Comparison of ENCODE assay signal across 15 cellular contexts in genomic region chr2:26558271-26559043, GRCh38.
A peak's percentile ranks its signal among the peaks of the same experiment; 100 is the strongest.
DNase-seq lines count a peak whose midpoint lies in the region; ATAC-seq and TF ChIP-seq lines count a peak whose summit lies in the region.
"Had no signal": no experiment of that assay in that cellular context is flagged by ENCODE, and none has a peak within 500 bp of the region (broad histone marks: within the 10 kb centered on the region; RNA-seq: fewer than 3 reads in every experiment).

No MANE protein-coding gene starts in this region.

- TF ChIP-seq CTCF in WERI-Rb-1 (IDR thresholded peaks at IDR 0.05; ENCODE audit: low read depth, low read length), result no peak
- no peak for TF ChIP-seq CTCF in upper lobe of left lung (IDR thresholded peaks at IDR 0.05)

- H3K36me3 ChIP-seq in WERI-Rb-1, result no peaks in the 10 kb centered on the region
- no peaks in the 10 kb centered on the region for H3K36me3 ChIP-seq in iPS-18a (ENCODE audit: control insufficient read depth, low read depth, low read length)
- H3K36me3 ChIP-seq in upper lobe of left lung, result no peaks in the 10 kb centered on the region

- ATAC-seq in upper lobe of left lung (ENCODE audit: low FRiP score in 2 of 2), result no peak
- ATAC-seq in HG02642 (IDR thresholded peaks at IDR 0.05; ENCODE audit: poor library complexity, unreplicated experiment), result no peak

- H3K9me3 ChIP-seq in WERI-Rb-1 (ENCODE audit: severe bottlenecking) (no peaks in the 10 kb centered on the region), iPS-18a (ENCODE audit: control insufficient read depth, low read depth, low read length) (no peaks in the 10 kb centered on the region), upper lobe of left lung (no peaks in the 10 kb centered on the region)

- H3K4me3 ChIP-seq in WERI-Rb-1 (ENCODE audit: low read depth, low read length) (peak overlapping the region; percentile 27), iPS-18a (ENCODE audit: low read length) (peak overlapping the region; percentile 9), upper lobe of left lung (no peak overlapping the region)

- H3K27ac ChIP-seq in WERI-Rb-1 (no peak overlapping the region), iPS-18a (ENCODE audit: low read length) (no peak overlapping the region), upper lobe of left lung (no peak overlapping the region)
- H3K27ac ChIP-seq: parathyroid adenoma had no signal

- no peaks in the 10 kb centered on the region for H3K27me3 ChIP-seq in WERI-Rb-1 (ENCODE audit: insufficient read depth, low read depth, severe bottlenecking)
- H3K27me3 ChIP-seq in iPS-18a (ENCODE audit: control insufficient read depth, insufficient read depth, low read length), result peaks cover 21% of the 10 kb centered on the region
- peaks cover 0 to 18% (median 11%) of the 10 kb centered on the region in 4 donors for H3K27me3 ChIP-seq in upper lobe of left lung

- 29 to 35% methylated on average over 4 to 27 of the region's 27 CpGs for WGBS in upper lobe of left lung, 2 donors

- DNase-seq in activated effector memory CD4-positive, alpha-beta T cell treated with anti-CD3 and anti-CD28 coated beads, Interleukin-2, amount 50 U/mL, for 16 hours, result peak; percentile 59
- DNase-seq in activated effector memory CD4-positive, alpha-beta T cell treated with Interleukin-2 at 50 U/mL for 16 hours, result no peak
- peak; percentile 81 for DNase-seq in WERI-Rb-1
- DNase-seq in upper lobe of left lung, result peak; percentile 17 to 47
- no peak for DNase-seq in activated naive CD4-positive, alpha-beta T cell treated with Interleukin-2 at 50 U/mL for 16 hours
- no peak for DNase-seq in Kasumi-1 (lab: John Stamatoyannopoulos, UW)
- DNase-seq: activated CD4-positive, CD25-positive, alpha-beta regulatory T cell; activated naive CD4-positive, alpha-beta T cell treated with anti-CD3 and anti-CD28 coated beads, Interleukin-2, amount 50 U/mL, for 16 hours; MM.1S; NCI-H2081 treated with DMSO at 0.1 percent for 48 hours; stimulated activated CD4-positive, alpha-beta T cell treated with anti-CD3 and anti-CD28 coated beads, Interleukin-15, amount 100 ng/mL, for 24 hours; T-helper 1 cell had no signal

- TF ChIP-seq POLR2A in upper lobe of left lung (IDR thresholded peaks at IDR 0.05), result no peak

- no peak overlapping the region for H3K9ac ChIP-seq in iPS-18a (ENCODE audit: low read length)
- H3K9ac ChIP-seq: parathyroid adenoma had no signal

- H3K4me1 ChIP-seq in iPS-18a (ENCODE audit: control insufficient read depth, low read depth, low read length), result peaks cover 11% of the 10 kb centered on the region
- peaks cover 4 to 16% (median 15%) of the 10 kb centered on the region in 4 donors for H3K4me1 ChIP-seq in upper lobe of left lung
- H3K4me1 ChIP-seq: parathyroid adenoma had no signal

- no peak for TF ChIP-seq EP300 in upper lobe of left lung (IDR thresholded peaks at IDR 0.05)

Comparison
In these comparisons a context has a peak if more than half of its experiments do, and no peak if none do; other contexts are left out.
1. DNase-seq: peak in activated effector memory CD4-positive, alpha-beta T cell treated with anti-CD3 and anti-CD28 coated beads, Interleukin-2, amount 50 U/mL, for 16 hours (single experiment), WERI-Rb-1 (single experiment) and upper lobe of left lung (2 of 2); none in activated effector memory CD4-positive, alpha-beta T cell treated with Interleukin-2 at 50 U/mL for 16 hours (single experiment), activated naive CD4-positive, alpha-beta T cell treated with Interleukin-2 at 50 U/mL for 16 hours (single experiment) and Kasumi-1 (0 of 2).
2. H3K4me3 ChIP-seq: peak in WERI-Rb-1 (single experiment) and iPS-18a (single experiment); none in upper lobe of left lung (0 of 4).